In the genomic region with DNA sequence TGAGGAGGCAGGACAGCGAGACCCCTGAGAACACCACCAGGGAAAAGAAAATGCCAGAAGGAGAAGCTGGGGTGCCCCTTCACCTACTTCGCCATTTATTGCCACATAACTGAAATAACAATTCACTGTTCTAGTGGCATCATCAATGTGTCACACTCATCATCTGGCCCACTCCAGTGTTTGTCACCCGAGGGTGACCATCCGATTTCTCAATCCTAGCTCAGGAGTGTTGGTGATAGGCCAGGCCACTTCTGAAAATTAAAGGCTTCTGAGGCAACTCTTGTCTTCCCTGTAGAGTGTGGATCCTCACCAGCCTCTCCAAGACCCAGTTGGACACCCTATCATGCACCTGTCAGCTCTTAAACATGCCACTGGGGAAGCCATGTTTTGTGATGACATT, we compare ENCODE assay signal across 17 cellular contexts.
DNase-seq lines count a peak whose midpoint lies in the region; ATAC-seq and TF ChIP-seq lines count a peak whose summit lies in the region.
"Had no signal": no experiment of that assay in that cellular context is flagged by ENCODE, and none has a peak within 500 bp of the region (broad histone marks: within the 10 kb centered on the region; RNA-seq: fewer than 3 reads in every experiment).

No MANE protein-coding gene starts in this region.

- H3K79me2 ChIP-seq in OCI-LY7 (ENCODE audit: insufficient read depth, low read depth, low read length), result no peaks in the 10 kb centered on the region

- H3K9me3 ChIP-seq in OCI-LY7 (ENCODE audit: low read length) (no peaks in the 10 kb centered on the region), BE2C (no peaks in the 10 kb centered on the region)
- H3K9me3 ChIP-seq: SK-N-SH had no signal

- TF ChIP-seq CTCF in C4-2B (conservative IDR thresholded peaks at IDR 0.05), result no peak
- no peak for TF ChIP-seq CTCF in fibroblast of mammary gland (conservative IDR thresholded peaks at IDR 0.05; ENCODE audit: control insufficient read depth, insufficient read depth, low read depth, low read length)
- TF ChIP-seq CTCF in progenitor cell of endocrine pancreas (IDR thresholded peaks at IDR 0.05; ENCODE audit: unreplicated experiment), result no peak
- TF ChIP-seq CTCF in OCI-LY7 (conservative IDR thresholded peaks at IDR 0.05; ENCODE audit: low read length), result no peak
- TF ChIP-seq CTCF in BE2C (IDR thresholded peaks at IDR 0.05; ENCODE audit: low read depth, low read length), result no peak

- DNase-seq in NOMO-1 (lab: John Stamatoyannopoulos, UW; ENCODE audit: unreplicated experiment in 2 of 2) (peak; percentile 31 to 51), fibroblast of mammary gland (ENCODE audit: low read depth) (peak; percentile 26), progenitor cell of endocrine pancreas (ENCODE audit: low spot score, unreplicated experiment) (no peak), OCI-LY7 (ENCODE audit: low spot score) (no peak), BE2C (no peak), T-helper 2 cell (no peak)
- DNase-seq: activated CD4-positive, alpha-beta T cell treated with anti-CD3 and anti-CD28 coated beads, Interleukin-2, amount 50 U/mL, for 1 hour; activated naive CD4-positive, alpha-beta T cell treated with anti-CD3 and anti-CD28 coated beads, Interleukin-2, amount 10 ng/mL, durations not matched to agents 7 days and 5 days; activated T-cell treated with anti-CD3 and anti-CD28 coated beads for 4 hours; natural killer cell; NCI-H1930; OCI-M1; SK-N-SH had no signal

- BruUV-seq in OCI-LY7 (replicated peaks; lab: Mats Ljungman, UMichigan), result no TSS peak

- no peaks in the 10 kb centered on the region for H3K36me3 ChIP-seq in OCI-LY7 (ENCODE audit: insufficient read depth, low read length)
- no peaks in the 10 kb centered on the region for H3K36me3 ChIP-seq in BE2C

- peak overlapping the region; percentile 96 for H3K27ac ChIP-seq in C4-2B
- no peak overlapping the region for H3K27ac ChIP-seq in OCI-LY7 (ENCODE audit: low read depth, low read length, poor library complexity, severe bottlenecking)

- H3K4me2 ChIP-seq in OCI-LY7 (ENCODE audit: low read length), result no peak overlapping the region
- H3K4me2 ChIP-seq: SK-N-SH had no signal

- CTCF ChIA-PET in OCI-LY7 (lab: Charles Lee; ENCODE audit: unreplicated experiment), result no interaction called here

- no peak overlapping the region for H2AFZ ChIP-seq in OCI-LY7 (ENCODE audit: low read length)

- no peaks in the 10 kb centered on the region for H4K20me1 ChIP-seq in OCI-LY7 (ENCODE audit: insufficient read depth, low read length)

- no peaks in the 10 kb centered on the region for H3K4me1 ChIP-seq in OCI-LY7 (ENCODE audit: insufficient read depth, low read length, poor library complexity, severe bottlenecking)
- no peaks in the 10 kb centered on the region; the same call in 1 of the 2 replicates for H3K4me1 ChIP-seq in BE2C

- POLR2A ChIA-PET in OCI-LY7 (lab: Charles Lee), result no interaction called here

- no peak overlapping the region for H3K4me3 Mint-ChIP-seq in progenitor cell of endocrine pancreas (ENCODE audit: low read depth)
- H3K4me3 Mint-ChIP-seq: activated naive CD4-positive, alpha-beta T cell treated with anti-CD3 and anti-CD28 coated beads, Interleukin-2, amount 10 ng/mL, durations not matched to agents 7 days and 5 days; dendritic cell treated with granulocyte-macrophage colony-stimulating factor and Interleukin-4, amounts not matched to agents 40 ng/mL and 50 ng/mL, for 4 days; natural killer cell; stimulated activated naive CD8-positive, alpha-beta T cell treated with anti-CD3 and anti-CD28 coated beads, Interleukin-15, Interleukin-2, amounts not matched to agents 100 ng/mL and 50 ng/mL, for 24 hours had no signal

- intact Hi-C loops in OCI-LY7 (cut with micrococcal nuclease; ENCODE audit: unreplicated experiment), result no loop called here

- no peaks in the 10 kb centered on the region for H3K9me2 ChIP-seq in OCI-LY7 (ENCODE audit: insufficient read depth, low read length)
- H3K9me2 ChIP-seq: SK-N-SH had no signal

- ATAC-seq in HG03135 (IDR thresholded peaks at IDR 0.05; ENCODE audit: unreplicated experiment), result no peak
- ATAC-seq: natural killer cell had no signal

- H3K36me3 Mint-ChIP-seq in progenitor cell of endocrine pancreas (ENCODE audit: insufficient read depth), result no peaks in the 10 kb centered on the region
- H3K36me3 Mint-ChIP-seq: activated naive CD4-positive, alpha-beta T cell treated with anti-CD3 and anti-CD28 coated beads, Interleukin-2, amount 10 ng/mL, durations not matched to agents 7 days and 5 days; natural killer cell had no signal

- H3K27me3 Mint-ChIP-seq in progenitor cell of endocrine pancreas, result peaks cover 9% of the 10 kb centered on the region
- H3K27me3 Mint-ChIP-seq: dendritic cell treated with granulocyte-macrophage colony-stimulating factor and Interleukin-4, amounts not matched to agents 40 ng/mL and 50 ng/mL, for 4 days had no signal

- H3K27ac Mint-ChIP-seq in progenitor cell of endocrine pancreas, result peak overlapping the region; percentile 57
- H3K27ac Mint-ChIP-seq: activated naive CD4-positive, alpha-beta T cell treated with anti-CD3 and anti-CD28 coated beads, Interleukin-2, amount 10 ng/mL, durations not matched to agents 7 days and 5 days; dendritic cell treated with granulocyte-macrophage colony-stimulating factor and Interleukin-4, amounts not matched to agents 40 ng/mL and 50 ng/mL, for 4 days; natural killer cell; stimulated activated naive CD8-positive, alpha-beta T cell treated with anti-CD3 and anti-CD28 coated beads, Interleukin-15, Interleukin-2, amounts not matched to agents 100 ng/mL and 50 ng/mL, for 24 hours had no signal

- peaks cover 16% of the 10 kb centered on the region for H3K4me1 Mint-ChIP-seq in progenitor cell of endocrine pancreas (ENCODE audit: low read depth)
- H3K4me1 Mint-ChIP-seq: activated naive CD4-positive, alpha-beta T cell treated with anti-CD3 and anti-CD28 coated beads, Interleukin-2, amount 10 ng/mL, durations not matched to agents 7 days and 5 days; natural killer cell had no signal

- H3K9me3 Mint-ChIP-seq in progenitor cell of endocrine pancreas (ENCODE audit: low read depth), result no peaks in the 10 kb centered on the region
- H3K9me3 Mint-ChIP-seq: activated naive CD4-positive, alpha-beta T cell treated with anti-CD3 and anti-CD28 coated beads, Interleukin-2, amount 10 ng/mL, durations not matched to agents 7 days and 5 days; dendritic cell treated with granulocyte-macrophage colony-stimulating factor and Interleukin-4, amounts not matched to agents 40 ng/mL and 50 ng/mL, for 4 days; natural killer cell; stimulated activated naive CD8-positive, alpha-beta T cell treated with anti-CD3 and anti-CD28 coated beads, Interleukin-15, Interleukin-2, amounts not matched to agents 100 ng/mL and 50 ng/mL, for 24 hours had no signal

- no peaks in the 10 kb centered on the region for H3K27me3 ChIP-seq in BE2C

- H3K4me3 ChIP-seq in fibroblast of mammary gland (ENCODE audit: control insufficient read depth, low read depth, low read length) (no peak overlapping the region), OCI-LY7 (ENCODE audit: low read depth, low read length, poor library complexity, severe bottlenecking) (no peak overlapping the region), BE2C (ENCODE audit: low read depth, low read length) (no peak overlapping the region)

Comparison
In these comparisons a context has a peak if more than half of its experiments do, and no peak if none do; other contexts are left out.
1. DNase-seq: peak in NOMO-1 (2 of 2) and fibroblast of mammary gland (single experiment); none in progenitor cell of endocrine pancreas (single experiment), OCI-LY7 (single experiment), BE2C (single experiment) and T-helper 2 cell (0 of 5).